Comparison of ENCODE assay signal across 19 cellular contexts in the genomic region with DNA sequence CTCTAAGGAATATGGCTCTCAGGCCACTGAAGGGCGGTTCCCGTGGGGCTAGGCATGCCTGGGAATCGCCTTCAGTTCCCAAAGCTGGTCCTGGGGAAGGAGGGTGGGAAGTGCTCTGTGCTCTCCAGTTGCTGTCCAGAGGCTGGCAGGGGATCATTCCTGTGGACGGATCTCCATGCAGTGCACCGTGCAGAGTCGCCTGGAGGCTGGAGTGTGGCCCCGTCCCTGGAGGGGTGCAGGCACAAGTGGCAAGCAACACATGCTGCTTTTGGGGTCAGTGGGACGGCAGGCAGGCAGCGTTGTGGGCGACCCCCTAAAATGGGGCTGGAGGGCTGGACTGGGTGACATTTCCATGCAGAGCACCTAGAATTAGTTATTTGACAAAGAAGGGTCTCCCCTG.
"Had no signal": no experiment of that assay in that cellular context is flagged by ENCODE, and none has a peak within 500 bp of the region (broad histone marks: within the 10 kb centered on the region; RNA-seq: fewer than 3 reads in every experiment).

No MANE protein-coding gene starts in this region.

- H3K4me3 ChIP-seq: coronary artery, hepatocyte, pancreas, prostate gland, right lobe of liver, spleen, thoracic aorta, transverse colon had no signal

- H3K9me3 ChIP-seq: pancreas, prostate gland, right lobe of liver, spleen, thoracic aorta, transverse colon had no signal

- ATAC-seq: left colon; naive thymus-derived CD8-positive, alpha-beta T cell; pancreas; right lobe of liver; stimulated activated memory B cell treated with anti-CD40 and anti-IgM and Interleukin-4, amounts not matched to agents 10 μg/mL and 1 μg/mL and 100 μg/mL, for 72 hours had no signal

- FAIRE-seq: pancreas had no signal

- H3K4me1 ChIP-seq: pancreas, prostate gland, right lobe of liver, spleen, transverse colon had no signal

- DNase-seq: cerebellar nuclear complex; effector CD4-positive, alpha-beta T cell; foreskin melanocyte; head of caudate nucleus; left colon; mesendoderm; naive thymus-derived CD8-positive, alpha-beta T cell; right lobe of liver; spleen; stimulated activated CD4-positive, alpha-beta T cell treated with anti-CD3 and anti-CD28 coated beads, Interleukin-15, amount 100 ng/mL, for 24 hours; stimulated activated CD4-positive, alpha-beta T cell treated with anti-CD3 and anti-CD28 coated beads, Interleukin-1b, Interleukin-23, amount 100 ng/mL, for 48 hours; stimulated activated CD4-positive, alpha-beta T cell treated with anti-CD3 and anti-CD28 coated beads, Interleukin-4, amount 100 ng/mL, for 24 hours; transverse colon had no signal

- H3K27me3 ChIP-seq: hepatocyte, right lobe of liver had no signal

- H2AFZ ChIP-seq: hepatocyte had no signal

- H3K36me3 ChIP-seq: pancreas, prostate gland, right lobe of liver, spleen, thoracic aorta, transverse colon had no signal

- H3K4me2 ChIP-seq: hepatocyte had no signal

- H3K27ac ChIP-seq: coronary artery, hepatocyte, pancreas, prostate gland, right lobe of liver, spleen, thoracic aorta, transverse colon had no signal
